Comparison of ENCODE assay signal across 1 cellular context in the genomic region with DNA sequence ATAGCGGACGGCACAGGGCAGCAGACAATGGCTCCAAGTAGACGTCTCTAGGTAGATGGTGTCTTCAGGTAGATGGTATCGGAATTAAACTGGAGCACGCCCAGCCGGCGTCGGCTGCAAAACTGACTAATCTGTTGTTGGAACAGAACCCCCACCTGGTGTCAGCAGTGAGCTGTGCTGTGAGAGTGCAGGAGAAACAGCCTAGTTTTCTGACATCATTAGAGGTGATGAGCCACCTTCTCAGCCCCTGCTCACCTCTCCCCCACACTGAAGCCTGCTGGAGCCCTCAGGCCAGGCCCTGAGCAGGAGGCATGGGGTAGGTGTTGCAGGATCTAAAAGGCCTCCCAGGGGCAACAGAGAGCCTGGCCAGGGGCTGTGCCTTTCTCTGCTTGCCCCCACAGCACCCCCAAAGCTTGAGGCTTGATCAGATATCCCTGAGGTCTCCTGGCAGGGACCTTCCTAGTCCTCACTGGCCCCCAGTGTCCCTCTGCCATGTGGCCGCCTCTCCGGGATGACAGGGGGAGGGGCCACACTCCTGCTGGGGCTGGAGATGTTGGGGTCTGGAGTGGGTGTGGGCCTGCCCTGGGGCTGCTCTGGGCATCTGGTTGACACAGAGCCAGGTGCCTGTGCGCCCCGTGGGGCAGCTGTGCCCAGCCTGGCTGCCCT.
A peak's percentile ranks its signal among the peaks of the same experiment; 100 is the strongest.
TF ChIP-seq lines count a peak whose summit lies in the region.

No MANE protein-coding gene starts in this region.

TF ChIP-seq in HEK293, 187 proteins besides CTCF, POLR2A, EP300 and RAD21 (continued from another document):
- TF ChIP-seq PATZ1 (tag by site-specific recombination; IDR thresholded peaks at IDR 0.05) (no peak), ZNF518A (tag by site-specific recombination; conservative IDR thresholded peaks at IDR 0.05; ENCODE audit: low read depth) (no peak), ZNF133 (tag by site-specific recombination; IDR thresholded peaks at IDR 0.05) (no peak), ZNF561 (tag by site-specific recombination; IDR thresholded peaks at IDR 0.05; ENCODE audit: borderline replicate concordance) (peak; percentile 58; the same call in 1 of the 2 replicates), ZNF394 (tag by site-specific recombination; IDR thresholded peaks at IDR 0.05; ENCODE audit: borderline replicate concordance) (no peak), ZNF580 (tag by site-specific recombination; IDR thresholded peaks at IDR 0.05) (no peak), BCL6B (tag by site-specific recombination; IDR thresholded peaks at IDR 0.05) (no peak)
